14 cellular contexts compared by ENCODE assay signal in the genomic region with DNA sequence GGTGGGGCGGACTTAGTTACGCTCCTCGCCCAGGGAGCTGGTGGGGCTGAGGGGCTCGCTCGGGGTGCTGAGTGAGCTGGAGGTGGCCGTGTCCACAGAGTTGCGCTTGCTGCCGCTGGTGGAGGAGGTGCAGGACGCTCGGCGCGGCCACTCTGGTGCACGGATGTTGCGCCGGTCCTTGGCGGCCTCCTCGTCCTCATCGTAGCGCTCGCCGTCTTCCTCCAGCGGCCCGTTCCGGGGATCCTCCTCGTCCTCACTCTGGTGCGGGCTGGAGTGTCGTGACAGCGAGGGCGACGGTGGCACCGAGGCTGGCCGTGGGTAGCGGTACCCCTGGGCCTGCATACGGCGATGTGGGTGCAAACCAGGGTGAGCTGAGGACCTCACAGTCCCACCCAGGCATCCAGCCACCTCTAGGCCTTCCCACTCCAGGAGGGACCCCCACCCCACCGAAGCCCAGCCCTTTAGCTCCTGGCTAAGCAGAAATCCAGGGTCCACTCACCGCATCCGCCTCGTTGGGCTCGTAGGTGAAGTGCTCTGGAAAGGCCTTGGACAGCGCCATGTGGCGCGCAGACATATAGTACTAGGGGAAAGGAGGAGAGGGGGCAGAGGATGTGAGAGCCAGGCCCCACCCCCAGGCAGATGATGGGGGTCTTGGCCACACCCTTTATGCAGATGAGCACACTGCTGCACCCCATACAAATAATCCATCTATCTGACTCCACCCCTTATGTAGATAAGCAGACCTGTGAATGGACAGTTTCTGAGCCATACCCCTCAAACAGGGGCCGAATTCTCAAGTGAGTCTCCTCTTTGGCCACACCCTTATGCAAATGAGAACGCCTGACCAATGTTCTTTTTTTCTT. TPM values are rescaled to one million over a fixed set of nuclear protein-coding genes. Genes with fewer than 3 reads are reported as not detected.
DNase-seq lines count a peak whose midpoint lies in the region; ATAC-seq, FAIRE-seq and TF ChIP-seq lines count a peak whose summit lies in the region.
"Had no signal": no experiment of that assay in that cellular context is flagged by ENCODE, and none has a peak within 500 bp of the region (broad histone marks: within the 10 kb centered on the region; RNA-seq: fewer than 3 reads in every experiment).

No MANE protein-coding gene starts in this region.

- POLR2A ChIA-PET in A673 (lab: Charles Lee; ENCODE audit: low non-redundant PET): interaction anchor here (0.6 kb wide), 1 partner anchor 456 kb away, joined by 3 read pairs; no protein-coding TSS in a partner anchor

- peaks cover 34% of the 10 kb centered on the region for H3K36me3 ChIP-seq in A673 (ENCODE audit: insufficient read depth, low read length, poor library complexity, severe bottlenecking)
- peaks cover 82% of the 10 kb centered on the region for H3K36me3 ChIP-seq in lower lobe of right lung
- H3K36me3 ChIP-seq: ovary had no signal

- intact Hi-C loops in A673 (cut with micrococcal nuclease; ENCODE audit: unreplicated experiment) (loop anchor here (2.0 to 10.0 kb wide), 3 partner anchors 95 to 325 kb away; partner anchors contain the start of genes CA11 and PPP1R15A), lower lobe of right lung (cut with DNase I) (no loop called here)

- FAIRE-seq in G401.6 (lab: Jason Lieb, UNC): peak; percentile 98
- FAIRE-seq: H54 had no signal

- CTCF ChIA-PET in A673 (lab: Charles Lee): interaction anchor here (1.1 to 1.7 kb wide), 4 partner anchors 24 to 324 kb away, joined by 7 to 22 read pairs (median 10); partner anchors contain the start of genes CA11, GYS1, NUCB1 and RUVBL2

- BruUV-seq in A673 (replicated peaks; lab: Mats Ljungman, UMichigan): no TSS peak

- peaks cover 32% of the 10 kb centered on the region for H3K4me1 ChIP-seq in A673 (ENCODE audit: insufficient read depth, low read length, poor library complexity, severe bottlenecking)
- H3K4me1 ChIP-seq in lower lobe of right lung: peaks cover 34% of the 10 kb centered on the region

- H3K27me3 ChIP-seq in A673 (replicated peaks; ENCODE audit: insufficient read depth, low read depth, low read length, poor library complexity): no peaks in the 10 kb centered on the region
- no peaks in the 10 kb centered on the region for H3K27me3 ChIP-seq in lower lobe of right lung (ENCODE audit: low read depth)
- H3K27me3 ChIP-seq: ovary had no signal

- H3K4me3 ChIP-seq in A673 (ENCODE audit: low read depth, low read length, poor library complexity, severe bottlenecking) (no peak overlapping the region), fibroblast of the aortic adventitia (ENCODE audit: low read depth, low read length) (no peak overlapping the region), lower lobe of right lung (no peak overlapping the region)
- H3K4me3 ChIP-seq: ovary had no signal

- peak; percentile 94 for DNase-seq in A673 (ENCODE audit: low spot score)
- DNase-seq in RKO (ENCODE audit: low spot score): peak; percentile 95
- peak; percentile 51 for DNase-seq in fibroblast of the aortic adventitia (ENCODE audit: low read depth)
- DNase-seq in lower lobe of right lung: no peak
- DNase-seq in medulla oblongata (ENCODE audit: extremely low spot score): no peak
- DNase-seq in OCI-M2 (lab: John Stamatoyannopoulos, UW; ENCODE audit: unreplicated experiment): no peak
- DNase-seq in NCI-H524 treated with DMSO at 0.1 percent for 48 hours (lab: John Stamatoyannopoulos, UW): no peak
- DNase-seq: activated CD4-positive, alpha-beta T cell treated with anti-CD3 and anti-CD28 coated beads for 36 hours; Calu3; NCI-H1417; trophoblast cell had no signal

- H3K27ac ChIP-seq in A673 (ENCODE audit: low read depth, low read length, poor library complexity, severe bottlenecking): no peak overlapping the region
- no peak overlapping the region for H3K27ac ChIP-seq in lower lobe of right lung
- H3K27ac ChIP-seq: ovary had no signal

- ATAC-seq in lower lobe of right lung: no peak
- ATAC-seq: activated CD4-positive, alpha-beta T cell treated with anti-CD3 and anti-CD28 coated beads for 36 hours had no signal

- no peaks in the 10 kb centered on the region for H3K9me3 ChIP-seq in A673 (ENCODE audit: low read depth, low read length, poor library complexity, severe bottlenecking)
- no peaks in the 10 kb centered on the region for H3K9me3 ChIP-seq in lower lobe of right lung
- H3K9me3 ChIP-seq: ovary had no signal

- TF ChIP-seq CTCF in A673 (conservative IDR thresholded peaks at IDR 0.05; ENCODE audit: low read depth, low read length): no peak
- no peak for TF ChIP-seq CTCF in fibroblast of the aortic adventitia (IDR thresholded peaks at IDR 0.05; ENCODE audit: insufficient read depth, low read length)
- TF ChIP-seq CTCF in lower lobe of right lung (IDR thresholded peaks at IDR 0.05): no peak

RNA-seq across cellular contexts. Expression of gene FTL, which starts 4.4 kb away (rescaled TPM):
- total RNA-seq in A673 (2021): 1,330 and 1,983 TPM in 2 replicates
- total RNA-seq in fibroblast of the aortic adventitia (ENCODE audit: low replicate concordance): 5,494 and 8,302 TPM in 2 replicates
- total RNA-seq in lower lobe of right lung: 9,799 TPM

RNA-seq across cellular contexts. Expression of gene BAX, which starts 14.8 kb away (rescaled TPM):
- total RNA-seq in A673 (2021) (103 and 112 TPM in 2 replicates), fibroblast of the aortic adventitia (ENCODE audit: low replicate concordance) (15.5 and 45.8 TPM in 2 replicates), lower lobe of right lung (142 TPM)

RNA-seq across cellular contexts. Expression of gene GYS1, which starts 23.6 kb away (rescaled TPM):
- total RNA-seq in A673 (2021): 54.6 and 57.0 TPM in 2 replicates
- total RNA-seq in fibroblast of the aortic adventitia (ENCODE audit: low replicate concordance): 5.5 and 38.6 TPM in 2 replicates
- 24.8 TPM for total RNA-seq in lower lobe of right lung

RNA-seq across cellular contexts. Expression of gene RUVBL2, which starts 24.2 kb away (rescaled TPM):
- total RNA-seq in A673 (2021) (227 and 241 TPM in 2 replicates), fibroblast of the aortic adventitia (ENCODE audit: low replicate concordance) (16.3 and 119 TPM in 2 replicates), lower lobe of right lung (45.3 TPM)

RNA-seq across cellular contexts. Expression of gene DHDH, which starts 36.0 kb away (rescaled TPM):
- total RNA-seq in A673 (2021) (not detected in 2 replicates), fibroblast of the aortic adventitia (ENCODE audit: low replicate concordance) (not detected in 2 replicates), lower lobe of right lung (1.9 TPM)

Comparison
In these comparisons a context has a peak if more than half of its experiments do, and no peak if none do; other contexts are left out.
1. DNase-seq: peak in A673 (single experiment), RKO (single experiment) and fibroblast of the aortic adventitia (single experiment); none in lower lobe of right lung (single experiment), medulla oblongata (single experiment), OCI-M2 (single experiment) and NCI-H524 treated with DMSO at 0.1 percent for 48 hours (single experiment).